ENCODE assay signal across 8 cellular contexts in genomic region chr16:13873835-13874438, GRCh38. TPM values are rescaled to one million over a fixed set of nuclear protein-coding genes. Genes with fewer than 3 reads are reported as not detected.
DNase-seq lines count a peak whose midpoint lies in the region; ATAC-seq and TF ChIP-seq lines count a peak whose summit lies in the region.

No MANE protein-coding gene starts in this region.

- H3K9me3 ChIP-seq in adipocyte (ENCODE audit: control insufficient read depth, low read length), result no peaks in the 10 kb centered on the region
- no peaks in the 10 kb centered on the region for H3K9me3 ChIP-seq in right lobe of liver

- H3K27me3 ChIP-seq in adipocyte (replicated peaks; ENCODE audit: control insufficient read depth, insufficient read depth, low read length), result peaks cover 7% of the 10 kb centered on the region
- H3K27me3 ChIP-seq in right lobe of liver, result no peaks in the 10 kb centered on the region

- 19% methylated on average over 5 of the region's 5 CpGs for WGBS in right lobe of liver (ENCODE audit: insufficient coverage, low coverage, low lambda C conversion rate, missing lambda C conversion rate)

- peak; percentile 40 to 58 (median 51) for TF ChIP-seq CTCF in right lobe of liver (IDR thresholded peaks at IDR 0.05)

- no peak for TF ChIP-seq POLR2A in right lobe of liver (IDR thresholded peaks at IDR 0.05)

- H3K36me3 ChIP-seq in adipocyte (ENCODE audit: control insufficient read depth, insufficient read depth, low read length, severe bottlenecking), result no peaks in the 10 kb centered on the region
- no peaks in the 10 kb centered on the region for H3K36me3 ChIP-seq in right lobe of liver

- no peak overlapping the region for H3K4me3 ChIP-seq in adipocyte (ENCODE audit: low read length)
- H3K4me3 ChIP-seq in right lobe of liver, result no peak overlapping the region

- ATAC-seq in right lobe of liver (peak in 3 of 4 donors; percentile 35 to 66 (median 40)), GM21529 (IDR thresholded peaks at IDR 0.05; ENCODE audit: unreplicated experiment) (no peak), GM18511 (IDR thresholded peaks at IDR 0.05; ENCODE audit: unreplicated experiment) (no peak), GM21717 (IDR thresholded peaks at IDR 0.05; ENCODE audit: unreplicated experiment) (no peak), GM21737 (IDR thresholded peaks at IDR 0.05; ENCODE audit: unreplicated experiment) (no peak)

- H3K4me1 ChIP-seq in adipocyte (ENCODE audit: control insufficient read depth, insufficient read depth, low read length) (no peaks in the 10 kb centered on the region), right lobe of liver (no peaks in the 10 kb centered on the region)

- no peak overlapping the region for H3K27ac ChIP-seq in right lobe of liver

- intact Hi-C loops in right lobe of liver (cut with DNase I), result no loop called here

- peak; percentile 31 for DNase-seq in DMS114 treated with DMSO at 0.1 percent for 48 hours (lab: John Stamatoyannopoulos, UW; ENCODE audit: unreplicated experiment)
- DNase-seq in LHCN-M2 (ENCODE audit: low read depth), result peak; percentile 12
- DNase-seq in adipocyte (ENCODE audit: low read depth), result peak; percentile 42
- no peak for DNase-seq in right lobe of liver

- H3K9ac ChIP-seq in adipocyte (ENCODE audit: low read length), result no peak overlapping the region

RNA-seq across cellular contexts. Expression of gene ERCC4, which starts 46.0 kb away (rescaled TPM):
- total RNA-seq in LHCN-M2 (2014; rRNA removed) (9.0 and 9.4 TPM in 2 replicates), right lobe of liver (1 to 10 TPM; 3.4 to 7.3 (median 5.7) TPM)
- polyA plus RNA-seq in LHCN-M2 (2012), result 3.6 TPM

Comparison
In these comparisons a context has a peak if more than half of its experiments do, and no peak if none do; other contexts are left out.
1. DNase-seq: peak in DMS114 treated with DMSO at 0.1 percent for 48 hours (single experiment), LHCN-M2 (single experiment) and adipocyte (single experiment); none in right lobe of liver (0 of 3).
2. ATAC-seq: peak in right lobe of liver (3 of 4); none in GM21529 (single experiment), GM18511 (single experiment), GM21717 (single experiment) and GM21737 (single experiment).